In genomic region chr1:202661136-202661845, GRCh38 we compare ENCODE assay signal across 12 cellular contexts. TPM values are rescaled to one million over a fixed set of nuclear protein-coding genes. Genes with fewer than 3 reads are reported as not detected.
A peak's percentile ranks its signal among the peaks of the same experiment; 100 is the strongest.
DNase-seq lines count a peak whose midpoint lies in the region; ATAC-seq and TF ChIP-seq lines count a peak whose summit lies in the region.
"Had no signal": no experiment of that assay in that cellular context is flagged by ENCODE, and none has a peak within 500 bp of the region (broad histone marks: within the 10 kb centered on the region; RNA-seq: fewer than 3 reads in every experiment).

No MANE protein-coding gene starts in this region.

- no peak overlapping the region for H3K4me3 Mint-ChIP-seq in CD4-positive, alpha-beta T cell
- H3K4me3 Mint-ChIP-seq: activated CD4-positive, alpha-beta T cell treated with anti-CD3 and anti-CD28 coated beads, Interleukin-2, amount 10 ng/mL, durations not matched to agents 7 days and 5 days had no signal

- CTCF ChIA-PET in CD4-positive, alpha-beta T cell (lab: Charles Lee) = no interaction called here

- H3K27me3 Mint-ChIP-seq in CD4-positive, alpha-beta T cell = peaks cover 69% of the 10 kb centered on the region

- peak; percentile 26 for TF ChIP-seq CTCF in CD4-positive, alpha-beta T cell (IDR thresholded peaks at IDR 0.05)
- peak; percentile 40 for TF ChIP-seq CTCF in GM13977 (IDR thresholded peaks at IDR 0.05; ENCODE audit: extremely low read depth, insufficient read depth, missing control alignments)

- no peaks in the 10 kb centered on the region for H3K4me1 Mint-ChIP-seq in CD4-positive, alpha-beta T cell (ENCODE audit: low read depth)

- ATAC-seq in CD4-positive, alpha-beta T cell (ENCODE audit: poor library complexity) = no peak
- peak; percentile 62 for ATAC-seq in left colon

- no peak overlapping the region for H3K27ac Mint-ChIP-seq in CD4-positive, alpha-beta T cell
- H3K27ac Mint-ChIP-seq: activated CD4-positive, alpha-beta T cell treated with anti-CD3 and anti-CD28 coated beads, Interleukin-2, amount 10 ng/mL, durations not matched to agents 7 days and 5 days had no signal

- no peak for DNase-seq in CD4-positive, alpha-beta T cell
- DNase-seq in GM13977 (ENCODE audit: low spot score) (no peak), SK-MEL-5 (ENCODE audit: low read depth, low spot score) (peak; percentile 44), left colon (no peak), ecto neural progenitor cell (ENCODE audit: low spot score) (no peak), germinal center (ENCODE audit: low spot score) (no peak), GOT3 (lab: John Stamatoyannopoulos, UW) (no peak), NCI-H2107 treated with DMSO at 0.1 percent for 48 hours (lab: John Stamatoyannopoulos, UW; ENCODE audit: unreplicated experiment) (no peak)
- DNase-seq: activated CD4-positive, alpha-beta T cell treated with anti-CD3 and anti-CD28 coated beads, Interleukin-2, amount 10 ng/mL, durations not matched to agents 7 days and 5 days; aorta; stimulated activated CD4-positive, alpha-beta T cell treated with anti-CD3 and anti-CD28 coated beads, Interleukin-1b, Interleukin-23, amount 100 ng/mL, for 48 hours had no signal

- no peaks in the 10 kb centered on the region for H3K36me3 Mint-ChIP-seq in CD4-positive, alpha-beta T cell (ENCODE audit: low read depth)

- peaks cover 15% of the 10 kb centered on the region for H3K27me3 ChIP-seq in CD4-positive, alpha-beta T cell (ENCODE audit: control insufficient read depth, insufficient read depth, low read length)

- POLR2A ChIA-PET in CD4-positive, alpha-beta T cell (lab: Charles Lee) = no interaction called here

- H3K9me3 ChIP-seq in CD4-positive, alpha-beta T cell (ENCODE audit: control insufficient read depth, low read length) = no peaks in the 10 kb centered on the region
- H3K9me3 ChIP-seq: suprapubic skin had no signal

- in situ Hi-C loops in GM13977 (cut with MboI; ENCODE audit: low pct_unique_long_range_greater_than_20kb, low sequenced_read_pairs, unreplicated experiment) = no loop called here
- in situ Hi-C loops in SK-MEL-5 (cut with HindIII; ENCODE audit: low pct_unique_long_range_greater_than_20kb, low sequenced_read_pairs) = no loop called here

- H3K27ac ChIP-seq in CD4-positive, alpha-beta T cell (ENCODE audit: low read depth, low read length) = no peak overlapping the region
- H3K27ac ChIP-seq: suprapubic skin had no signal

- no peaks in the 10 kb centered on the region for H3K9me3 Mint-ChIP-seq in CD4-positive, alpha-beta T cell
- H3K9me3 Mint-ChIP-seq: activated CD4-positive, alpha-beta T cell treated with anti-CD3 and anti-CD28 coated beads, Interleukin-2, amount 10 ng/mL, durations not matched to agents 7 days and 5 days had no signal

- intact Hi-C loops in CD4-positive, alpha-beta T cell (cut with DNase I, micrococcal nuclease) = no loop called here
- intact Hi-C loops in left colon (cut with DNase I, micrococcal nuclease) = no loop called here

RNA-seq across cellular contexts. Expression of gene SYT2, which starts 49.0 kb away (rescaled TPM):
- not detected for total RNA-seq in CD4-positive, alpha-beta T cell
- total RNA-seq in SK-MEL-5 (2014; rRNA removed; shearing (Covaris generic)) = 0.03 TPM in 1 of 2 replicates, not detected in the other
- 0.06 TPM in 1 of 2 replicates, not detected in the other for polyA plus RNA-seq in SK-MEL-5 (2015; cell fraction: cytosol; rRNA removed)
- polyA plus RNA-seq in SK-MEL-5 (2015; cell fraction: nucleus; rRNA removed) = 0.03 TPM in 1 of 2 replicates, not detected in the other
- total RNA-seq in left colon = under 1 TPM; 0.06 to 0.42 TPM
- total RNA-seq: activated CD4-positive, alpha-beta T cell treated with anti-CD3 and anti-CD28 coated beads, Interleukin-2, amount 10 ng/mL, durations not matched to agents 7 days and 5 days had no signal
